In genomic region chr15:84638103-84638502, GRCh38 we compare ENCODE assay signal across 10 cellular contexts. TPM values are rescaled to one million over a fixed set of nuclear protein-coding genes. Genes with fewer than 3 reads are reported as not detected.
DNase-seq lines count a peak whose midpoint lies in the region; ATAC-seq and TF ChIP-seq lines count a peak whose summit lies in the region.
"Had no signal": no experiment of that assay in that cellular context is flagged by ENCODE, and none has a peak within 500 bp of the region (broad histone marks: within the 10 kb centered on the region; RNA-seq: fewer than 3 reads in every experiment).

No MANE protein-coding gene starts in this region.

- H3K4me2 ChIP-seq in PC-9, result no peak overlapping the region

- no peak for DNase-seq in activated T-cell treated with anti-CD3 and anti-CD28 coated beads, Interleukin-2, amount 50 U/mL, for 24 hours
- DNase-seq in activated T-cell treated with anti-CD3 and anti-CD28 coated beads, Interleukin-2, amount 50 U/mL, for 1 hour, result no peak
- DNase-seq in PC-9, result no peak
- no peak for DNase-seq in gastrocnemius medialis
- DNase-seq in NOMO-1 treated with dmso at 0.1 percent for 144 hours (lab: John Stamatoyannopoulos, UW; ENCODE audit: unreplicated experiment), result no peak
- DNase-seq: stomach had no signal

- H3K27ac Mint-ChIP-seq in activated T-cell treated with anti-CD3 and anti-CD28 coated beads, Interleukin-2, amount 50 U/mL, for 24 hours, result peak overlapping the region; percentile 51
- H3K27ac Mint-ChIP-seq: CD14-positive monocyte had no signal

- TF ChIP-seq CTCF in PC-9 (conservative IDR thresholded peaks at IDR 0.05) (peak; percentile 28; the same call in 1 of the 2 replicates), gastrocnemius medialis (IDR thresholded peaks at IDR 0.05 in 4 of 5, conservative IDR thresholded peaks at IDR 0.05 in 1 of 5) (peak in 2 of 5 experiments; percentile 4 to 20)

- H3K4me3 Mint-ChIP-seq in activated T-cell treated with anti-CD3 and anti-CD28 coated beads, Interleukin-2, amount 50 U/mL, for 24 hours, result no peak overlapping the region
- H3K4me3 Mint-ChIP-seq: CD14-positive monocyte had no signal

- H3K4me3 ChIP-seq in PC-9 (no peak overlapping the region), gastrocnemius medialis (no peak overlapping the region)
- H3K4me3 ChIP-seq: stomach had no signal

- no TSS peak for BruUV-seq in PC-9 (replicated peaks; lab: Mats Ljungman, UMichigan)

- peaks cover 4% of the 10 kb centered on the region for H3K79me2 ChIP-seq in PC-9 (ENCODE audit: low read depth)

- H2AFZ ChIP-seq in PC-9, result no peak overlapping the region

- no peaks in the 10 kb centered on the region for H3K9me2 ChIP-seq in PC-9 (ENCODE audit: insufficient read depth)

- H3K9me3 Mint-ChIP-seq in activated T-cell treated with anti-CD3 and anti-CD28 coated beads, Interleukin-2, amount 50 U/mL, for 24 hours, result no peaks in the 10 kb centered on the region
- H3K9me3 Mint-ChIP-seq: CD14-positive monocyte had no signal

- no peaks in the 10 kb centered on the region for H3K9me3 ChIP-seq in PC-9 (ENCODE audit: insufficient read depth, low read depth)
- H3K9me3 ChIP-seq in gastrocnemius medialis, result no peaks in the 10 kb centered on the region
- H3K9me3 ChIP-seq: stomach had no signal

- H3F3A ChIP-seq in PC-9 (ENCODE audit: insufficient read depth, low read depth), result peaks cover 20% of the 10 kb centered on the region

- H3K27me3 Mint-ChIP-seq in activated T-cell treated with anti-CD3 and anti-CD28 coated beads, Interleukin-2, amount 50 U/mL, for 24 hours, result no peaks in the 10 kb centered on the region

- H3K27ac ChIP-seq in PC-9, result no peak overlapping the region
- peak overlapping the region; percentile 54 for H3K27ac ChIP-seq in cingulate gyrus (ENCODE audit: low read depth, low read length)
- peak overlapping the region; percentile 0 to 69 (median 52) for H3K27ac ChIP-seq in gastrocnemius medialis
- H3K27ac ChIP-seq: stomach had no signal

- H3K4me1 ChIP-seq in PC-9 (replicated peaks; ENCODE audit: insufficient read depth), result peaks cover 15% of the 10 kb centered on the region; the same call in 1 of the 2 replicates
- peaks cover 14 to 18% of the 10 kb centered on the region in 2 donors for H3K4me1 ChIP-seq in gastrocnemius medialis

- H4K20me1 ChIP-seq in PC-9 (ENCODE audit: insufficient read depth), result peaks cover 4% of the 10 kb centered on the region; the same call in 1 of the 2 replicates

- H3K27me3 ChIP-seq in PC-9 (ENCODE audit: insufficient read depth, low read depth) (no peaks in the 10 kb centered on the region), gastrocnemius medialis (no peaks in the 10 kb centered on the region)
- H3K27me3 ChIP-seq: stomach had no signal

- H3K4me1 Mint-ChIP-seq in activated T-cell treated with anti-CD3 and anti-CD28 coated beads, Interleukin-2, amount 50 U/mL, for 24 hours (ENCODE audit: low read depth), result peaks cover 46% of the 10 kb centered on the region

- CTCF ChIA-PET in PC-9 (lab: Charles Lee), result interaction anchor here (0.6 to 0.7 kb wide), 2 partner anchors 68 to 74 kb away, joined by 3 to 6 read pairs; no protein-coding TSS in a partner anchor

- peaks cover 75% of the 10 kb centered on the region for H3K36me3 Mint-ChIP-seq in activated T-cell treated with anti-CD3 and anti-CD28 coated beads, Interleukin-2, amount 50 U/mL, for 24 hours (ENCODE audit: low read depth)

- H3K36me3 ChIP-seq in PC-9 (ENCODE audit: low read depth), result 0 out of 2 replicates have a peak, but pooled peaks cover 18% of the 10 kb centered on the region
- peaks cover 0 to 53% of the 10 kb centered on the region in 2 donors for H3K36me3 ChIP-seq in gastrocnemius medialis

- TF ChIP-seq POLR2A in gastrocnemius medialis (IDR thresholded peaks at IDR 0.05), result no peak

- ATAC-seq in gastrocnemius medialis, result no peak
- no peak for ATAC-seq in HG03571 (IDR thresholded peaks at IDR 0.05; ENCODE audit: unreplicated experiment)
- no peak for ATAC-seq in GM18498 (IDR thresholded peaks at IDR 0.05; ENCODE audit: unreplicated experiment)

- in situ Hi-C loops in gastrocnemius medialis (cut with MboI; ENCODE audit: low sequenced_read_pairs in 4 of 4), result no loop called here

- POLR2A ChIA-PET in PC-9 (lab: Charles Lee; ENCODE audit: unreplicated experiment), result interaction anchor here (0.6 kb wide), 1 partner anchor 50 kb away, joined by 5 read pairs; no protein-coding TSS in a partner anchor

- intact Hi-C loops in PC-9 (cut with micrococcal nuclease; ENCODE audit: unreplicated experiment) (no loop called here), gastrocnemius medialis (cut with DNase I; ENCODE audit: low total_unique reads) (loop anchor here (1.0 to 2.0 kb wide), 2 partner anchors 39 to 49 kb away; no protein-coding TSS in a partner anchor)

RNA-seq across cellular contexts. Expression of gene WDR73, which starts 16.0 kb away (rescaled TPM):
- total RNA-seq in PC-9 (2021) (22.9 and 29.5 TPM in 2 replicates), gastrocnemius medialis (10 to 100 TPM in 3 of 4 donors, 1 to 10 TPM in 1; 6.7 to 11.7 (median 10.3) TPM)

RNA-seq across cellular contexts. Expression of gene NMB, which starts 19.9 kb away (rescaled TPM):
- total RNA-seq in PC-9 (2021), result 66.7 and 77.1 TPM in 2 replicates
- 1 to 10 TPM in 2 of 4 donors, under 1 TPM in 1, not detected in 1; 0.94 to 1.6 (median 1.6) TPM for total RNA-seq in gastrocnemius medialis

RNA-seq across cellular contexts. Expression of gene ZSCAN2, which starts 37.3 kb away (rescaled TPM):
- total RNA-seq in PC-9 (2021) (9.7 and 11.3 TPM in 2 replicates), gastrocnemius medialis (10 to 100 TPM in 1 of 4 donors, 1 to 10 TPM in 3; 6.1 to 10.3 (median 8.6) TPM)

Comparison
In these comparisons a context has a peak if more than half of its experiments do, and no peak if none do; other contexts are left out.
1. RNA of gene NMB, which starts 19.9 kb away (total RNA-seq): 66.7 to 77.1 TPM in PC-9; 0.94 to 1.6 TPM in gastrocnemius medialis; every median in the first group is over 10 times any median in the second.